In genomic region chr20:21099653-21100589, GRCh38 we compare ENCODE assay signal across 9 cellular contexts. TPM values are rescaled to one million over a fixed set of nuclear protein-coding genes. Genes with fewer than 3 reads are reported as not detected.
DNase-seq lines count a peak whose midpoint lies in the region; ATAC-seq lines count a peak whose summit lies in the region.
"Had no signal": no experiment of that assay in that cellular context is flagged by ENCODE, and none has a peak within 500 bp of the region (broad histone marks: within the 10 kb centered on the region; RNA-seq: fewer than 3 reads in every experiment).

No MANE protein-coding gene starts in this region.

- peaks cover 29% of the 10 kb centered on the region for H3K27me3 ChIP-seq in HAP-1 (ENCODE audit: low read depth)
- H3K27me3 ChIP-seq in skeletal muscle tissue (ENCODE audit: control insufficient read depth in 3 of 3, insufficient read depth in 3 of 3, low read length in 3 of 3) = peaks cover 76 to 79% (median 77%) of the 10 kb centered on the region in 3 donors

- peak; percentile 56 for ATAC-seq in left ventricle myocardium superior

- H3K36me3 ChIP-seq in HAP-1 (replicated peaks) = no peaks in the 10 kb centered on the region
- no peaks in the 10 kb centered on the region for H3K36me3 ChIP-seq in skeletal muscle tissue (ENCODE audit: control insufficient read depth in 3 of 3, insufficient read depth in 3 of 3, low read length in 3 of 3)

- H3K4me3 ChIP-seq in GM08714 (ENCODE audit: low read length) (peak overlapping the region; percentile 59; the same call in 1 of the 2 replicates), HAP-1 (peak overlapping the region; percentile 19), skeletal muscle tissue (ENCODE audit: low read length in 3 of 3) (peak overlapping the region; percentile 29 to 59 (median 58))
- H3K4me3 ChIP-seq: SK-N-MC had no signal

- H3K4me1 ChIP-seq in HAP-1 (peaks cover 6% of the 10 kb centered on the region), skeletal muscle tissue (ENCODE audit: control insufficient read depth in 3 of 3, insufficient read depth in 3 of 3, low read length in 3 of 3) (peaks cover 18 to 32% (median 32%) of the 10 kb centered on the region in 3 donors)

- H3K27ac ChIP-seq in skeletal muscle tissue (ENCODE audit: low read depth, low read length) = peak overlapping the region; percentile 7
- H3K27ac ChIP-seq: SK-N-MC had no signal

- intact Hi-C loops in left ventricle myocardium superior (cut with micrococcal nuclease) = no loop called here

- in situ Hi-C loops in HAP-1 (cut with MboI; ENCODE audit: low sequenced_read_pairs) = no loop called here

- H3K9me3 ChIP-seq in HAP-1 (no peaks in the 10 kb centered on the region; the same call in 1 of the 2 replicates), skeletal muscle tissue (ENCODE audit: control insufficient read depth in 3 of 3, low read length in 3 of 3) (no peaks in the 10 kb centered on the region)

- H3K9ac ChIP-seq in skeletal muscle tissue (ENCODE audit: low read depth in 1 of 3, low read length in 3 of 3) = peak overlapping the region in 2 of 3 donors; percentile 57 to 63

- DNase-seq in HAP-1 (ENCODE audit: low spot score in 2 of 2) = peak; percentile 24 to 74
- DNase-seq in NCI-H526 treated with DMSO at 0.1 percent for 48 hours (lab: John Stamatoyannopoulos, UW) = peak; percentile 82
- DNase-seq in activated effector memory CD4-positive, alpha-beta T cell treated with Interleukin-2 at 50 U/mL for 16 hours = peak; percentile 27
- DNase-seq in left ventricle myocardium superior = peak; percentile 60
- no peak for DNase-seq in kidney glomerular epithelial cell (lab: John Stamatoyannopoulos, UW)
- no peak for DNase-seq in NCI-H226

RNA-seq across cellular contexts. Expression of gene LINC00237, which starts 6.2 kb away (rescaled TPM):
- total RNA-seq in left ventricle myocardium superior (not detected), skeletal muscle tissue (0.52 TPM)

RNA-seq across cellular contexts. Expression of gene KIZ, which starts 26.0 kb away (rescaled TPM):
- total RNA-seq in left ventricle myocardium superior = 41.9 TPM
- 8.9 TPM for total RNA-seq in skeletal muscle tissue

Comparison
In these comparisons a context has a peak if more than half of its experiments do, and no peak if none do; other contexts are left out.
1. DNase-seq: peak in HAP-1 (2 of 2), NCI-H526 treated with DMSO at 0.1 percent for 48 hours (single experiment), activated effector memory CD4-positive, alpha-beta T cell treated with Interleukin-2 at 50 U/mL for 16 hours (single experiment) and left ventricle myocardium superior (single experiment); none in kidney glomerular epithelial cell (single experiment) and NCI-H226 (single experiment).
2. Peak in every context shown above with its lines, with median percentiles within 50 percentile points of each other: H3K4me3 ChIP-seq.